8 cellular contexts compared by ENCODE assay signal in the genomic region with DNA sequence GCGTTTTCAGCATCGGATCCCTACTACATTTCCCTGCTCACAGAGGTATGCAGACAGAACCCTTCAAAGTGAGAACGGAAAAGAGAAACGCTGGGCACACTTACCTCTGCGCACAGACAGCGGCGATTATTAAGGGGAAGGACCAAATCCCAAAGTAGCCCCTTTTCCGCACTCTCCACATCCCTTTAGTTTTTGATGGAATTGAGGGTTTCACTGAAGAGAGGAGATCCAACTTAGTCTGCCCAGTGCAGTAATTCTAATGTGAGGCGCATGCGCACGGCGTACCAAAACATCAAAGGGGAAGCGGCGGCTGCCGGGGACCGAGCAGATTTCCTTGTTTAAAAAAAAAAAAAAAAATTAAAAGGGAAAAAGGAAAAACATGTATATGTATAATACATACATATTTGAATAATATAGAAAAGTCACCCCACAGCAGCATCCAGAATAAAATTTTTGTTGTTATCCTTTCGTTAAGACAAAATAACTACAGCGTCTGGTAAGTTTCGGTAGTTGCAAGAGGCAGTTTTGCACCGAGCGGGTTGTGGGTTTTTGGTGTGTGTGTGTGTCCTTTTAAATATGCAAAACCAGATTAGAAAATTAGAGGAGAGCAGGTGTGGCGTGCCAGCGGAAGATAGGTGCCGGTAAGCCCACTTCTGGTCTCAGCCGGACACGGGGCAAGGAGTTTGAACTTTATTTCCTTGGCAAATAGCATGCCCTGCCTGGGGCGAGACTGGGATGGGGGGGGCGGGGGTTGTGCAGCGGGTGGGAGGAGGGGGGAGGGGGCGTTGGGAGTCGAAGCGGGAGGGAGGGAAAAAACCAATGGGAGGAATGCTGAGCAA. TPM values are rescaled to one million over a fixed set of nuclear protein-coding genes. Genes with fewer than 3 reads are reported as not detected.
A peak's percentile ranks its signal among the peaks of the same experiment; 100 is the strongest.
DNase-seq lines count a peak whose midpoint lies in the region; ATAC-seq and TF ChIP-seq lines count a peak whose summit lies in the region.

Gene GABRB2 (minus strand): TSS at position 263 of the 839 bp plus-strand sequence. CDS start 82 bp downstream, at position 181.

- 2% methylated on average over 31 to 32 of the region's 32 CpGs for WGBS in lower leg skin, 2 donors

- ATAC-seq in GM19328 (IDR thresholded peaks at IDR 0.05; ENCODE audit: unreplicated experiment) (peak; percentile 69), HG03354 (IDR thresholded peaks at IDR 0.05; ENCODE audit: poor library complexity, severe bottlenecking, unreplicated experiment) (peak; percentile 74)
- no peak for ATAC-seq in stimulated activated naive CD8-positive, alpha-beta T cell treated with anti-CD3 and anti-CD28 coated beads, Interleukin-15, Interleukin-2, amounts not matched to agents 100 U/mL and 50 U/mL, for 24 hours

- no peak for TF ChIP-seq POLR2A in lower leg skin (IDR thresholded peaks at IDR 0.05)

- TF ChIP-seq CTCF in lower leg skin (IDR thresholded peaks at IDR 0.05) = no peak

- intact Hi-C loops in lower leg skin (cut with DNase I; ENCODE audit: low total_unique reads) = no loop called here

- peak; percentile 84 for DNase-seq in DMS 273 (lab: John Stamatoyannopoulos, UW; ENCODE audit: unreplicated experiment)
- DNase-seq in SHP77 (lab: John Stamatoyannopoulos, UW) = peak; percentile 32 to 55
- DNase-seq in dermis microvascular lymphatic vessel endothelial cell (ENCODE audit: low read depth in 2 of 2) = peak; percentile 14 to 31
- peak in 1 of 2 donors; percentile 90 for DNase-seq in lower leg skin (ENCODE audit: low spot score in 2 of 2)
- peak; percentile 42 for DNase-seq in stimulated activated naive CD8-positive, alpha-beta T cell treated with anti-CD3 and anti-CD28 coated beads, Interleukin-15, Interleukin-2, amounts not matched to agents 100 U/mL and 50 U/mL, for 24 hours
- no peak for DNase-seq in KG1 (lab: John Stamatoyannopoulos, UW)

- peak within 1 kb of the TSS; percentile 4 for H3K4me3 ChIP-seq in lower leg skin (ENCODE audit: low read depth, poor library complexity, severe bottlenecking)

RNA-seq across cellular contexts. Expression of gene GABRB2, which starts in this region (rescaled TPM):
- total RNA-seq in dermis microvascular lymphatic vessel endothelial cell = not detected in 2 replicates
- total RNA-seq in lower leg skin = under 1 TPM in 3 of 4 donors, not detected in 1; 0.19 to 0.67 (median 0.45) TPM

Comparison
In these comparisons a context has a peak if more than half of its experiments do, and no peak if none do; other contexts are left out.
1. Peak in DNase-seq in dermis microvascular lymphatic vessel endothelial cell; RNA of the gene not detected or under 1 TPM.